8 cellular contexts compared by ENCODE assay signal in genomic region chr1:33181906-33182305, GRCh38. TPM values are rescaled to one million over a fixed set of nuclear protein-coding genes. Genes with fewer than 3 reads are reported as not detected.
DNase-seq lines count a peak whose midpoint lies in the region; ATAC-seq, FAIRE-seq and TF ChIP-seq lines count a peak whose summit lies in the region.

TSS of gene TRIM62 (minus strand) at chr1:33182043. CDS start at chr1:33181432, 611 bp downstream.

- H3K27ac ChIP-seq in H9 (ENCODE audit: insufficient read length, low read depth, low read length) (no peak within 1 kb of the TSS), heart right ventricle (peak within 1 kb of the TSS in 9 of 10 donors; percentile 65 to 86 (median 79)), upper lobe of left lung (peak within 1 kb of the TSS; percentile 72 to 86 (median 75))

- no peaks in the 10 kb centered on the region; a peak in 2 of 7 replicates for H3K36me3 Mint-ChIP-seq in H9 (ENCODE audit: insufficient read depth in 1 of 3, low read depth in 3 of 3)
- H3K36me3 Mint-ChIP-seq in T-cell = no peaks in the 10 kb centered on the region

- no peak for TF ChIP-seq EP300 in upper lobe of left lung (IDR thresholded peaks at IDR 0.05)

- no peak within 1 kb of the TSS for H4K91ac ChIP-seq in H9 (ENCODE audit: insufficient read length, low read depth, low read length)

- H3K79me1 ChIP-seq in H9 (ENCODE audit: insufficient read depth, low read depth, low read length, poor library complexity, severe bottlenecking) = no peaks in the 10 kb centered on the region

- H2BK12ac ChIP-seq in H9 (ENCODE audit: insufficient read length, low read depth, low read length) = no peak within 1 kb of the TSS

- H3T11ph ChIP-seq in H9 (ENCODE audit: low read length) = no peak within 1 kb of the TSS

- H3K9me3 Mint-ChIP-seq in H9 = no peaks in the 10 kb centered on the region
- H3K9me3 Mint-ChIP-seq in T-cell = no peaks in the 10 kb centered on the region

- no peak within 1 kb of the TSS for H2AK5ac ChIP-seq in H9 (ENCODE audit: insufficient read length, low read length)

- CTCF ChIA-PET in T-cell (lab: Charles Lee) = interaction anchor here (0.6 to 2.0 kb wide), 4 partner anchors 17 to 94 kb away, joined by 3 to 24 read pairs (median 4); no protein-coding TSS in a partner anchor

- H3K27me3 ChIP-seq in H9 (ENCODE audit: insufficient read depth, low read length) = no peaks in the 10 kb centered on the region
- peaks cover 4% of the 10 kb centered on the region for H3K27me3 ChIP-seq in adipocyte (replicated peaks; ENCODE audit: control insufficient read depth, insufficient read depth, low read length)
- peaks cover 0 to 9% (median 0%) of the 10 kb centered on the region in 7 donors for H3K27me3 ChIP-seq in heart right ventricle
- H3K27me3 ChIP-seq in upper lobe of left lung = no peaks in the 10 kb centered on the region

- H2BK20ac ChIP-seq in H9 (ENCODE audit: low read depth, low read length, poor library complexity, severe bottlenecking) = no peak within 1 kb of the TSS

- peak; percentile 67 for DNase-seq in D721Med (ENCODE audit: insufficient read length, low spot score)
- DNase-seq in H9 = peak; percentile 88
- peak; percentile 90 for DNase-seq in NCI-H1105 (lab: John Stamatoyannopoulos, UW)
- DNase-seq in T-cell = peak; percentile 37 to 78 (median 64)
- DNase-seq in adipocyte (ENCODE audit: low read depth) = peak; percentile 96
- peak; percentile 90 to 91 for DNase-seq in heart right ventricle
- DNase-seq in posterior vena cava (ENCODE audit: low spot score) = peak; percentile 95
- DNase-seq in upper lobe of left lung = peak; percentile 92 to 96

- peak within 1 kb of the TSS in 2 of 3 experiments; percentile 62 to 73; a peak in 2 of 7 replicates for H3K27ac Mint-ChIP-seq in H9
- peak within 1 kb of the TSS; percentile 85 to 86 for H3K27ac Mint-ChIP-seq in T-cell

- H3K36me3 ChIP-seq in adipocyte (ENCODE audit: control insufficient read depth, insufficient read depth, low read length, severe bottlenecking) = no peaks in the 10 kb centered on the region
- peaks cover 0 to 10% (median 0%) of the 10 kb centered on the region in 9 donors for H3K36me3 ChIP-seq in heart right ventricle
- H3K36me3 ChIP-seq in upper lobe of left lung = no peaks in the 10 kb centered on the region

- peak within 1 kb of the TSS; percentile 21 for H3K18ac ChIP-seq in H9 (ENCODE audit: insufficient read length, low read depth, low read length)

- ATAC-seq in T-cell (replicated peaks in 1 of 4) = peak; percentile 69 to 77 (median 72)
- ATAC-seq in heart right ventricle = peak; percentile 88 to 95 (median 90)
- peak; percentile 94 to 96 for ATAC-seq in upper lobe of left lung (ENCODE audit: low FRiP score in 2 of 2)

- no peak within 1 kb of the TSS for H3K23ac ChIP-seq in H9 (ENCODE audit: insufficient read length, low read depth, low read length)

- H3K4me1 ChIP-seq in H9 (ENCODE audit: insufficient read depth, low read length) = peaks cover 6% of the 10 kb centered on the region; the same call in 1 of the 2 replicates
- peaks cover 6% of the 10 kb centered on the region for H3K4me1 ChIP-seq in adipocyte (ENCODE audit: control insufficient read depth, insufficient read depth, low read length)
- H3K4me1 ChIP-seq in heart right ventricle = peaks cover 3 to 26% (median 16%) of the 10 kb centered on the region in 9 donors
- H3K4me1 ChIP-seq in upper lobe of left lung = peaks cover 9 to 24% (median 20%) of the 10 kb centered on the region in 4 donors

- H3K4me1 Mint-ChIP-seq in H9 (peaks cover 26 to 29% of the 10 kb centered on the region in 2 experiments), T-cell (peaks cover 32 to 38% (median 34%) of the 10 kb centered on the region in 3 donors)

- H3K27me3 Mint-ChIP-seq in H9 (ENCODE audit: low read depth) (peaks cover 22% of the 10 kb centered on the region), T-cell (peaks cover 3 to 9% of the 10 kb centered on the region in 2 donors)

- H3K9ac ChIP-seq in H9 (ENCODE audit: extremely low read depth, insufficient read length, low read length) = no peak within 1 kb of the TSS
- H3K9ac ChIP-seq in adipocyte (ENCODE audit: low read length) = peak within 1 kb of the TSS; percentile 51

- WGBS in H9 (ENCODE audit: extremely low coverage, insufficient read length, low lambda C conversion rate) = no CpG with 5 or more reads among the region's 35 CpGs
- 0 to 1% methylated on average over 28 to 35 of the region's 35 CpGs for WGBS in heart right ventricle, 2 donors
- WGBS in upper lobe of left lung, 2 donors = 0% methylated on average over 8 to 35 of the region's 35 CpGs

- H2BK5ac ChIP-seq in H9 (ENCODE audit: insufficient read length, low read length) = no peak within 1 kb of the TSS

- no peak within 1 kb of the TSS for H2BK15ac ChIP-seq in H9 (ENCODE audit: low read depth, low read length)

- H2AFZ ChIP-seq in H9 (ENCODE audit: low read length) = no peak within 1 kb of the TSS

- no peaks in the 10 kb centered on the region for H4K20me1 ChIP-seq in H9 (ENCODE audit: control insufficient read depth, insufficient read depth, insufficient read length)

- peak in 2 of 4 donors; percentile 27 to 69 for TF ChIP-seq POLR2A in upper lobe of left lung (IDR thresholded peaks at IDR 0.05)

- peak within 1 kb of the TSS; percentile 45; the same call in 1 of the 2 replicates for H3K14ac ChIP-seq in H9 (ENCODE audit: insufficient read depth, low read length)

- no peak within 1 kb of the TSS for H3K4ac ChIP-seq in H9 (ENCODE audit: low read depth, low read length)

- H4K8ac ChIP-seq in H9 (replicated peaks; ENCODE audit: insufficient read length, low read depth, low read length) = no peak within 1 kb of the TSS

- H3K9me3 ChIP-seq in H9 (ENCODE audit: control insufficient read depth, low read depth, low read length) (no peaks in the 10 kb centered on the region), adipocyte (ENCODE audit: control insufficient read depth, low read length) (no peaks in the 10 kb centered on the region), heart right ventricle (no peaks in the 10 kb centered on the region), upper lobe of left lung (no peaks in the 10 kb centered on the region)

- intact Hi-C loops in heart right ventricle (cut with DNase I) = loop anchor here in 3 of 10 donors (1.0 to 5.0 kb wide), 3 partner anchors 45 to 55 kb away; no protein-coding TSS in a partner anchor
- intact Hi-C loops in posterior vena cava (cut with DNase I) = no loop called here

- no peak for FAIRE-seq in D721Med (lab: Jason Lieb, UNC)

- peaks cover 13% of the 10 kb centered on the region for H3K23me2 ChIP-seq in H9 (ENCODE audit: insufficient read length, low read depth, low read length, poor library complexity, severe bottlenecking)

- H3K4me3 Mint-ChIP-seq in H9 (peak within 1 kb of the TSS; percentile 69 to 93), T-cell (peak within 1 kb of the TSS; percentile 84 to 90 (median 85))

- POLR2A ChIA-PET in T-cell (lab: Charles Lee) = interaction anchor here (0.5 to 1.0 kb wide), 5 partner anchors 55 to 244 kb away, joined by 3 to 6 read pairs (median 4); no protein-coding TSS in a partner anchor

- H3K4me2 ChIP-seq in H9 (ENCODE audit: insufficient read depth, insufficient read length, low read length) = peak within 1 kb of the TSS; percentile 71

- no peak within 1 kb of the TSS for H3K56ac ChIP-seq in H9 (ENCODE audit: insufficient read length, low read depth, low read length)

- H3K4me3 ChIP-seq in adipocyte (ENCODE audit: low read length) (peak within 1 kb of the TSS; percentile 84), heart right ventricle (peak within 1 kb of the TSS; percentile 75 to 95 (median 90)), upper lobe of left lung (peak within 1 kb of the TSS; percentile 69 to 98 (median 88))

- H2BK120ac ChIP-seq in H9 (ENCODE audit: low read depth, low read length, poor library complexity, severe bottlenecking) = no peak within 1 kb of the TSS

- H4K5ac ChIP-seq in H9 (ENCODE audit: insufficient read length, low read depth, low read length) = no peak within 1 kb of the TSS

- no peaks in the 10 kb centered on the region for H3K79me2 ChIP-seq in H9 (ENCODE audit: insufficient read depth, low read length)

- no peak for TF ChIP-seq CTCF in D721Med (IDR thresholded peaks at IDR 0.05; ENCODE audit: insufficient read depth, missing control alignments)
- TF ChIP-seq CTCF in H9 (conservative IDR thresholded peaks at IDR 0.05) = no peak
- no peak for TF ChIP-seq CTCF in heart right ventricle (IDR thresholded peaks at IDR 0.05)
- TF ChIP-seq CTCF in upper lobe of left lung (IDR thresholded peaks at IDR 0.05) = no peak

RNA-seq across cellular contexts. Expression of gene TRIM62, which starts in this region (rescaled TPM):
- total RNA-seq in H9 (2021) = 6.9 and 7.3 TPM in 2 replicates
- total RNA-seq in T-cell = 10 to 100 TPM; 20.3 to 31.8 (median 24.3) TPM
- 1 to 10 TPM; 2.0 to 3.7 (median 2.8) TPM for total RNA-seq in heart right ventricle
- 1 to 10 TPM; 2.4 to 2.5 TPM for polyA plus RNA-seq in heart right ventricle
- total RNA-seq in posterior vena cava = 1 to 10 TPM; 5.0 to 5.2 TPM
- 10 to 100 TPM in 1 of 6 donors, 1 to 10 TPM in 5; 3.8 to 16.8 (median 5.5) TPM for total RNA-seq in upper lobe of left lung
